Comparison of ENCODE assay signal across 27 cellular contexts in genomic region chr1:53657256-53657805, GRCh38.
"Had no signal": no experiment of that assay in that cellular context is flagged by ENCODE, and none has a peak within 500 bp of the region (broad histone marks: within the 10 kb centered on the region; RNA-seq: fewer than 3 reads in every experiment).

No MANE protein-coding gene starts in this region.

- H3K4me1 ChIP-seq: esophagus muscularis mucosa, heart right ventricle, lower lobe of right lung, pancreas, psoas muscle, stomach, thyroid gland, upper lobe of right lung had no signal

- DNase-seq: activated CD4-positive, alpha-beta T cell treated with anti-CD3 and anti-CD28 coated beads for 1 hour; activated CD4-positive, alpha-beta T cell treated with anti-CD3 and anti-CD28 coated beads, Interleukin-2, amount 10 ng/mL, durations not matched to agents 7 days and 5 days; activated CD8-positive, alpha-beta T cell treated with anti-CD3 and anti-CD28 coated beads for 36 hours; activated gamma-delta T cell treated with Interleukin-2 at 50 U/mL for 16 hours; activated naive CD4-positive, alpha-beta T cell treated with anti-CD3 and anti-CD28 coated beads, Interleukin-2, amount 50 U/mL, for 16 hours; activated T-cell treated with anti-CD3 and anti-CD28 coated beads, Interleukin-2, amount 50 U/mL, for 4 hours; amniotic stem cell; central memory CD4-positive, alpha-beta T cell; dermis blood vessel endothelial cell; effector CD4-positive, alpha-beta T cell; foreskin melanocyte; heart right ventricle; kidney glomerular epithelial cell; lower lobe of right lung; mesendoderm; stimulated activated CD4-positive, alpha-beta T cell treated with anti-CD3 and anti-CD28 coated beads, Interleukin-15, amount 100 ng/mL, for 24 hours; stimulated activated CD4-positive, alpha-beta T cell treated with anti-CD3 and anti-CD28 coated beads, Interleukin-2, amount 100 ng/mL, for 24 hours; stimulated activated naive B cell treated with anti-CD40 and anti-IgM and Interleukin-4, amounts not matched to agents 10 μg/mL and 1 μg/mL and 100 μg/mL, for 72 hours; stomach; T-helper 17 cell; T1000; thyroid gland; upper lobe of right lung had no signal

- H3K27ac ChIP-seq: esophagus muscularis mucosa, heart right ventricle, lower lobe of right lung, pancreas, psoas muscle, stomach, thyroid gland, upper lobe of right lung had no signal

- H3K27me3 ChIP-seq: pancreas, thyroid gland, upper lobe of right lung had no signal

- H3K36me3 ChIP-seq: esophagus muscularis mucosa, heart right ventricle, lower lobe of right lung, pancreas, stomach, thyroid gland, upper lobe of right lung had no signal

- H3K9me3 ChIP-seq: esophagus muscularis mucosa, heart right ventricle, lower lobe of right lung, pancreas, psoas muscle, stomach, thyroid gland, upper lobe of right lung had no signal

- H3K4me3 ChIP-seq: esophagus muscularis mucosa, heart right ventricle, lower lobe of right lung, pancreas, psoas muscle, smooth muscle cell, stomach, thyroid gland, upper lobe of right lung had no signal
